Comparison of ENCODE assay signal across 27 cellular contexts in genomic region chr10:70750156-70750703, GRCh38. TPM values are rescaled to one million over a fixed set of nuclear protein-coding genes. Genes with fewer than 3 reads are reported as not detected.
"Had no signal": no experiment of that assay in that cellular context is flagged by ENCODE, and none has a peak within 500 bp of the region (broad histone marks: within the 10 kb centered on the region; RNA-seq: fewer than 3 reads in every experiment).

No MANE protein-coding gene starts in this region.

- H3K9me3 ChIP-seq: Peyer's patch, SJSA1 had no signal

- H3K4me1 ChIP-seq: Peyer's patch, SJSA1 had no signal

- H3K27me3 ChIP-seq: Peyer's patch, SJSA1 had no signal

- H3K4me3 Mint-ChIP-seq: activated CD4-positive, alpha-beta memory T cell treated with anti-CD3 and anti-CD28 coated beads, Interleukin-2, amount 10 ng/mL, durations not matched to agents 7 days and 5 days; activated CD4-positive, alpha-beta T cell treated with anti-CD3 and anti-CD28 coated beads, Interleukin-2, amount 10 ng/mL, durations not matched to agents 7 days and 5 days; activated naive CD4-positive, alpha-beta T cell treated with anti-CD3 and anti-CD28 coated beads for 36 hours; activated naive CD8-positive, alpha-beta T cell; activated T-helper 17 cell treated with anti-CD3 and anti-CD28 coated beads, Interleukin-2, amount 50 U/mL, for 72 hours; brain; T-helper 17 cell had no signal

- H3K4me1 Mint-ChIP-seq: activated CD4-positive, alpha-beta memory T cell treated with anti-CD3 and anti-CD28 coated beads, Interleukin-2, amount 10 ng/mL, durations not matched to agents 7 days and 5 days; activated CD4-positive, alpha-beta T cell treated with anti-CD3 and anti-CD28 coated beads, Interleukin-2, amount 10 ng/mL, durations not matched to agents 7 days and 5 days; activated T-helper 17 cell treated with anti-CD3 and anti-CD28 coated beads, Interleukin-2, amount 50 U/mL, for 72 hours had no signal

- H3K36me3 ChIP-seq: Peyer's patch, SJSA1 had no signal

- H3K27me3 Mint-ChIP-seq: activated CD4-positive, alpha-beta T cell treated with anti-CD3 and anti-CD28 coated beads, Interleukin-2, amount 10 ng/mL, durations not matched to agents 7 days and 5 days; activated naive CD8-positive, alpha-beta T cell; activated T-helper 17 cell treated with anti-CD3 and anti-CD28 coated beads, Interleukin-2, amount 50 U/mL, for 72 hours had no signal

- H3K9me3 Mint-ChIP-seq: activated CD4-positive, alpha-beta memory T cell treated with anti-CD3 and anti-CD28 coated beads, Interleukin-2, amount 10 ng/mL, durations not matched to agents 7 days and 5 days; activated CD4-positive, alpha-beta T cell treated with anti-CD3 and anti-CD28 coated beads, Interleukin-2, amount 10 ng/mL, durations not matched to agents 7 days and 5 days; activated naive CD4-positive, alpha-beta T cell treated with anti-CD3 and anti-CD28 coated beads for 36 hours; activated T-helper 17 cell treated with anti-CD3 and anti-CD28 coated beads, Interleukin-2, amount 50 U/mL, for 72 hours had no signal

- ATAC-seq: activated T-helper 17 cell treated with anti-CD3 and anti-CD28 coated beads, Interleukin-2, amount 50 U/mL, for 72 hours; HepG2; T-helper 17 cell had no signal

- H3K36me3 Mint-ChIP-seq: activated naive CD8-positive, alpha-beta T cell; brain had no signal

- H3K27ac Mint-ChIP-seq: activated CD4-positive, alpha-beta memory T cell treated with anti-CD3 and anti-CD28 coated beads, Interleukin-2, amount 10 ng/mL, durations not matched to agents 7 days and 5 days; activated CD4-positive, alpha-beta T cell treated with anti-CD3 and anti-CD28 coated beads, Interleukin-2, amount 10 ng/mL, durations not matched to agents 7 days and 5 days; activated naive CD4-positive, alpha-beta T cell treated with anti-CD3 and anti-CD28 coated beads for 36 hours; activated naive CD8-positive, alpha-beta T cell; activated T-helper 17 cell treated with anti-CD3 and anti-CD28 coated beads, Interleukin-2, amount 50 U/mL, for 72 hours; brain; T-helper 17 cell had no signal

- DNase-seq: activated CD4-positive, alpha-beta memory T cell treated with anti-CD3 and anti-CD28 coated beads, Interleukin-2, amount 10 ng/mL, durations not matched to agents 7 days and 5 days; activated CD4-positive, alpha-beta T cell treated with anti-CD3 and anti-CD28 coated beads, Interleukin-2, amount 10 ng/mL, durations not matched to agents 7 days and 5 days; activated CD4-positive, CD25-positive, alpha-beta regulatory T cell; activated gamma-delta T cell; activated naive CD4-positive, alpha-beta T cell treated with anti-CD3 and anti-CD28 coated beads for 36 hours; activated T-cell treated with anti-CD3 and anti-CD28 coated beads for 4 hours; activated T-cell treated with anti-CD3 and anti-CD28 coated beads, Interleukin-2, amount 50 U/mL, for 48 hours; amygdala; MM.1S; NCI-H1105; NCI-H1436 treated with DMSO at 0.1 percent for 48 hours; NCI-H187; NCI-H2081; NCI-H446; NCI-H524; SHP77; T-helper 17 cell; T1000 had no signal

- H3K4me3 ChIP-seq: Peyer's patch, SJSA1 had no signal

- H3K27ac ChIP-seq: Peyer's patch, RWPE1, SJSA1 had no signal

RNA-seq across cellular contexts. Expression of gene TBATA, which starts 34.9 kb away (rescaled TPM):
- total RNA-seq: activated CD4-positive, alpha-beta memory T cell treated with anti-CD3 and anti-CD28 coated beads, Interleukin-2, amount 10 ng/mL, durations not matched to agents 7 days and 5 days; activated CD4-positive, alpha-beta T cell treated with anti-CD3 and anti-CD28 coated beads, Interleukin-2, amount 10 ng/mL, durations not matched to agents 7 days and 5 days; activated CD8-positive, alpha-beta memory T cell treated with anti-CD3 and anti-CD28 coated beads for 36 hours; activated naive CD4-positive, alpha-beta T cell treated with anti-CD3 and anti-CD28 coated beads for 36 hours; activated T-helper 17 cell treated with anti-CD3 and anti-CD28 coated beads, Interleukin-2, amount 50 U/mL, for 72 hours; astrocyte; HepG2; Peyer's patch; SJSA1; T-helper 17 cell had no signal
- polyA plus RNA-seq: HepG2 had no signal
